Comparison of ENCODE assay signal across 11 cellular contexts in genomic region chr2:234996467-234997270, GRCh38. TPM values are rescaled to one million over a fixed set of nuclear protein-coding genes. Genes with fewer than 3 reads are reported as not detected.
A peak's percentile ranks its signal among the peaks of the same experiment; 100 is the strongest.
DNase-seq lines count a peak whose midpoint lies in the region; ATAC-seq and TF ChIP-seq lines count a peak whose summit lies in the region.
"Had no signal": no experiment of that assay in that cellular context is flagged by ENCODE, and none has a peak within 500 bp of the region (broad histone marks: within the 10 kb centered on the region; RNA-seq: fewer than 3 reads in every experiment).

No MANE protein-coding gene starts in this region.

- no peaks in the 10 kb centered on the region for H3K27me3 Mint-ChIP-seq in H9 (ENCODE audit: low read depth)

- intact Hi-C loops in sigmoid colon (cut with DNase I) = no loop called here

- peak overlapping the region; percentile 11 for H3K27ac ChIP-seq in H9 (ENCODE audit: insufficient read length, low read depth, low read length)
- H3K27ac ChIP-seq in sigmoid colon = peak overlapping the region in 2 of 4 donors; percentile 20 to 48

- H3K4me1 Mint-ChIP-seq in H9 = peaks cover 80 to 84% of the 10 kb centered on the region in 2 experiments
- H3K4me1 Mint-ChIP-seq: activated naive CD8-positive, alpha-beta T cell treated with anti-CD3 and anti-CD28 coated beads, Interleukin-2, amount 10 ng/mL, durations not matched to agents 7 days and 5 days had no signal

- H3K9ac ChIP-seq in H9 (ENCODE audit: extremely low read depth, insufficient read length, low read length) = no peak overlapping the region

- TF ChIP-seq POLR2A in sigmoid colon (IDR thresholded peaks at IDR 0.05) = no peak

- H4K91ac ChIP-seq in H9 (ENCODE audit: insufficient read length, low read depth, low read length) = peak overlapping the region; percentile 54

- H3K9me3 ChIP-seq in H9 (ENCODE audit: control insufficient read depth, low read depth, low read length) (no peaks in the 10 kb centered on the region), sigmoid colon (no peaks in the 10 kb centered on the region)
- H3K9me3 ChIP-seq: transverse colon had no signal

- H2BK5ac ChIP-seq in H9 (ENCODE audit: insufficient read length, low read length) = no peak overlapping the region

- peak; percentile 48; the same call in 2 of the 3 replicates for TF ChIP-seq CTCF in H9 (conservative IDR thresholded peaks at IDR 0.05)
- no peak for TF ChIP-seq CTCF in sigmoid colon (IDR thresholded peaks at IDR 0.05)

- peaks cover 11 to 76% (median 61%) of the 10 kb centered on the region in 3 experiments; a peak in 6 of 7 replicates for H3K36me3 Mint-ChIP-seq in H9 (ENCODE audit: insufficient read depth in 1 of 3, low read depth in 3 of 3)
- H3K36me3 Mint-ChIP-seq: activated naive CD8-positive, alpha-beta T cell treated with anti-CD3 and anti-CD28 coated beads, Interleukin-2, amount 10 ng/mL, durations not matched to agents 7 days and 5 days had no signal

- no peak overlapping the region for H2AK5ac ChIP-seq in H9 (ENCODE audit: insufficient read length, low read length)

- H3K23me2 ChIP-seq in H9 (ENCODE audit: insufficient read length, low read depth, low read length, poor library complexity, severe bottlenecking) = no peaks in the 10 kb centered on the region

- H3K4ac ChIP-seq in H9 (ENCODE audit: low read depth, low read length) = no peak overlapping the region; the same call in none of the 2 replicates

- no CpG with 5 or more reads among the region's 25 CpGs for WGBS in H9 (ENCODE audit: extremely low coverage, insufficient read length, low lambda C conversion rate)
- WGBS in sigmoid colon, 2 donors = 91 to 93% methylated on average over 25 of the region's 25 CpGs

- H3T11ph ChIP-seq in H9 (ENCODE audit: low read length) = no peak overlapping the region

- no peak overlapping the region for H2BK20ac ChIP-seq in H9 (ENCODE audit: low read depth, low read length, poor library complexity, severe bottlenecking)

- no peak overlapping the region for H2AFZ ChIP-seq in H9 (ENCODE audit: low read length)

- peak overlapping the region; percentile 22 to 43; a peak in 3 of 5 replicates for H3K4me3 Mint-ChIP-seq in H9
- H3K4me3 Mint-ChIP-seq: activated naive CD8-positive, alpha-beta T cell treated with anti-CD3 and anti-CD28 coated beads, Interleukin-2, amount 10 ng/mL, durations not matched to agents 7 days and 5 days had no signal

- no peaks in the 10 kb centered on the region for H3K9me3 Mint-ChIP-seq in H9
- H3K9me3 Mint-ChIP-seq: activated naive CD8-positive, alpha-beta T cell treated with anti-CD3 and anti-CD28 coated beads, Interleukin-2, amount 10 ng/mL, durations not matched to agents 7 days and 5 days had no signal

- no peak overlapping the region for H3K23ac ChIP-seq in H9 (ENCODE audit: insufficient read length, low read depth, low read length)

- H3K4me1 ChIP-seq in H9 (ENCODE audit: insufficient read depth, low read length) = peaks cover 8% of the 10 kb centered on the region; the same call in 1 of the 2 replicates
- H3K4me1 ChIP-seq in sigmoid colon = peaks cover 0 to 78% (median 47%) of the 10 kb centered on the region in 4 donors

- no peak for TF ChIP-seq EP300 in sigmoid colon (IDR thresholded peaks at IDR 0.05)

- peaks cover 3% of the 10 kb centered on the region; the same call in 1 of the 2 replicates for H3K79me2 ChIP-seq in H9 (ENCODE audit: insufficient read depth, low read length)

- ATAC-seq in GM18867 (IDR thresholded peaks at IDR 0.05; ENCODE audit: unreplicated experiment) = no peak
- ATAC-seq in HG03045 (IDR thresholded peaks at IDR 0.05; ENCODE audit: unreplicated experiment) = no peak

- DNase-seq in H9 (peak; percentile 91), amniotic stem cell (lab: John Stamatoyannopoulos, UW) (peak; percentile 62), iPS DF 19.7 (ENCODE audit: low read depth, low spot score) (peak; percentile 94), sigmoid colon (peak; percentile 58), NAMALWA (ENCODE audit: low spot score) (no peak), NCI-H524 (lab: John Stamatoyannopoulos, UW) (no peak)
- DNase-seq: activated naive CD8-positive, alpha-beta T cell treated with anti-CD3 and anti-CD28 coated beads, Interleukin-2, amount 10 ng/mL, durations not matched to agents 7 days and 5 days; NCI-H526; transverse colon had no signal

- peak overlapping the region; percentile 9 for H2BK12ac ChIP-seq in H9 (ENCODE audit: insufficient read length, low read depth, low read length)

- peaks cover 0 to 3% (median 0%) of the 10 kb centered on the region in 4 donors for H3K36me3 ChIP-seq in sigmoid colon
- H3K36me3 ChIP-seq: transverse colon had no signal

- no peak overlapping the region for H3K4me2 ChIP-seq in H9 (ENCODE audit: insufficient read depth, insufficient read length, low read length)

- no peaks in the 10 kb centered on the region for H3K79me1 ChIP-seq in H9 (ENCODE audit: insufficient read depth, low read depth, low read length, poor library complexity, severe bottlenecking)

- H3K27me3 ChIP-seq in H9 (ENCODE audit: insufficient read depth, low read length) (no peaks in the 10 kb centered on the region), sigmoid colon (no peaks in the 10 kb centered on the region)
- H3K27me3 ChIP-seq: transverse colon had no signal

- H2BK15ac ChIP-seq in H9 (ENCODE audit: low read depth, low read length) = no peak overlapping the region

- H4K8ac ChIP-seq in H9 (replicated peaks; ENCODE audit: insufficient read length, low read depth, low read length) = no peak overlapping the region

- H4K20me1 ChIP-seq in H9 (ENCODE audit: control insufficient read depth, insufficient read depth, insufficient read length) = no peaks in the 10 kb centered on the region

- H4K5ac ChIP-seq in H9 (ENCODE audit: insufficient read length, low read depth, low read length) = no peak overlapping the region

- no peak overlapping the region for H3K4me3 ChIP-seq in sigmoid colon
- H3K4me3 ChIP-seq: transverse colon had no signal

- H3K27ac Mint-ChIP-seq in H9 = peak overlapping the region; percentile 92 to 98 (median 94)
- H3K27ac Mint-ChIP-seq: activated naive CD8-positive, alpha-beta T cell treated with anti-CD3 and anti-CD28 coated beads, Interleukin-2, amount 10 ng/mL, durations not matched to agents 7 days and 5 days had no signal

- no peak overlapping the region for H3K56ac ChIP-seq in H9 (ENCODE audit: insufficient read length, low read depth, low read length)

- H2BK120ac ChIP-seq in H9 (ENCODE audit: low read depth, low read length, poor library complexity, severe bottlenecking) = no peak overlapping the region

- peak overlapping the region; percentile 65 for H3K18ac ChIP-seq in H9 (ENCODE audit: insufficient read length, low read depth, low read length)

- H3K14ac ChIP-seq in H9 (ENCODE audit: insufficient read depth, low read length) = no peak overlapping the region

RNA-seq across cellular contexts. Expression of gene SH3BP4, which starts 44.9 kb away (rescaled TPM):
- total RNA-seq in H9 (2021) (88.5 and 93.8 TPM in 2 replicates), sigmoid colon (10 to 100 TPM; 11.4 to 22.8 (median 19.1) TPM)
- polyA plus RNA-seq in sigmoid colon = 10 to 100 TPM in 1 of 3 donors, 1 to 10 TPM in 2; 4.8 to 14.0 (median 7.2) TPM

Comparison
In these comparisons a context has a peak if more than half of its experiments do, and no peak if none do; other contexts are left out.
1. DNase-seq: peak in H9 (single experiment), amniotic stem cell (single experiment), iPS DF 19.7 (single experiment) and sigmoid colon (single experiment); none in NAMALWA (single experiment) and NCI-H524 (0 of 2).